9 cellular contexts compared by ENCODE assay signal in genomic region chr17:51407576-51407975, GRCh38.
"Had no signal": no experiment of that assay in that cellular context is flagged by ENCODE, and none has a peak within 500 bp of the region (broad histone marks: within the 10 kb centered on the region; RNA-seq: fewer than 3 reads in every experiment).

No MANE protein-coding gene starts in this region.

- H3K4me1 Mint-ChIP-seq: IgD-negative memory B cell had no signal

- H3K27ac Mint-ChIP-seq: HFFc6, IgD-negative memory B cell had no signal

- H3K9me3 ChIP-seq: HAP-1 had no signal

- H3K9ac ChIP-seq: GM23248 had no signal

- H3K27ac ChIP-seq: GM23248, HL-60 had no signal

- H3K4me3 ChIP-seq: GM23248, HAP-1 had no signal

- ATAC-seq: HCT116, HepG2 had no signal

- H3K4me1 ChIP-seq: HAP-1 had no signal

- H3K36me3 ChIP-seq: HAP-1 had no signal

- H2AFZ ChIP-seq: GM23248 had no signal

- H3K4me3 Mint-ChIP-seq: HFFc6, IgD-negative memory B cell had no signal

- H3K36me3 Mint-ChIP-seq: IgD-negative memory B cell had no signal

- DNase-seq: GM23248, GOT3, H7, HFFc6 had no signal
